ENCODE assay signal across 30 cellular contexts in the genomic region with DNA sequence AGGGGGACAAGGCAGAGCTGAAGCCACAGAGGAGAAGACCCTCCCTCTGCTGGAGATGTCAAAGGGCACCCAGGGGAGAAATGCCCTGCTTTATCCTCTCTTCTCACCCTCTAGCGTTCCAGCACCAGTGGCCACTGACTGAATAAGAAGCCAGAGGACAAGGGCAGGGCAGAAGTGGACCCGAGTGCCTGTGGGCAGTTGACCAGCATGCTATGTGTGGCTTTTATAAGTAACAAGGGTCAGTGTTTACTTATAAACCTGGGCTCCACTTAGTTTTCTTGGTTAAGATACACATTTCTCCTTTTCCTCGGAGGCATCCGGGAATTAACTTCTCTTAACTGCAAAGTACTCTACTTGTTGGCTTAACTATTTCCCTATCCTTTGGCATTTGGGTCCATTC.
"Had no signal": no experiment of that assay in that cellular context is flagged by ENCODE, and none has a peak within 500 bp of the region (broad histone marks: within the 10 kb centered on the region; RNA-seq: fewer than 3 reads in every experiment).

No MANE protein-coding gene starts in this region.

- H3K9ac ChIP-seq: parathyroid adenoma had no signal

- H3K27ac ChIP-seq: ovary, parathyroid adenoma, psoas muscle, right lobe of liver, sigmoid colon, suprapubic skin, testis, tibial artery, transverse colon, upper lobe of right lung, uterus had no signal

- H3K4me1 Mint-ChIP-seq: neural crest cell; stimulated activated effector memory CD8-positive, alpha-beta T cell treated with anti-CD3 and anti-CD28 coated beads, Interleukin-12 subunit alpha, Interleukin-12 subunit beta, amount 100 ng/mL, for 72 hours had no signal

- ATAC-seq: naive thymus-derived CD8-positive, alpha-beta T cell; natural killer cell treated with Interleukin-12 subunit alpha and Interleukin-12 subunit beta and Interleukin-15 and Interleukin-18, amount 100 ng/mL, for 72 hours; psoas muscle; right cardiac atrium; right lobe of liver; stimulated activated effector memory CD8-positive, alpha-beta T cell treated with anti-CD3 and anti-CD28 coated beads, Interleukin-12 subunit alpha, Interleukin-12 subunit beta, amount 100 ng/mL, for 72 hours; stimulated activated naive B cell treated with anti-CD40 and anti-IgM and Interleukin-4, amounts not matched to agents 10 μg/mL and 1 μg/mL and 100 μg/mL, for 72 hours; upper lobe of right lung had no signal

- H3K9me3 Mint-ChIP-seq: naive thymus-derived CD8-positive, alpha-beta T cell; natural killer cell treated with Interleukin-12 subunit alpha and Interleukin-12 subunit beta and Interleukin-15 and Interleukin-18, amount 100 ng/mL, for 72 hours; neural crest cell; stimulated activated effector memory CD8-positive, alpha-beta T cell treated with anti-CD3 and anti-CD28 coated beads, Interleukin-12 subunit alpha, Interleukin-12 subunit beta, amount 100 ng/mL, for 72 hours; stimulated activated naive B cell treated with anti-CD40 and anti-IgM and Interleukin-4, amounts not matched to agents 10 μg/mL and 1 μg/mL and 100 μg/mL, for 72 hours; stimulated activated naive CD8-positive, alpha-beta T cell treated with anti-CD3 and anti-CD28 coated beads, Interleukin-15, Interleukin-2, amounts not matched to agents 100 ng/mL and 50 ng/mL, for 24 hours; type B pancreatic cell had no signal

- H3K36me3 ChIP-seq: ovary, right lobe of liver, sigmoid colon, suprapubic skin, tibial artery, transverse colon, upper lobe of right lung, uterus had no signal

- DNase-seq: naive thymus-derived CD8-positive, alpha-beta T cell; nephron progenitor cell; occipital lobe; ovary; posterior cingulate gyrus; psoas muscle; right cardiac atrium; sigmoid colon; small intestine; stimulated activated CD4-positive, alpha-beta T cell treated with anti-CD3 and anti-CD28 coated beads, Interleukin-15, amount 100 ng/mL, for 24 hours; stimulated activated CD4-positive, alpha-beta T cell treated with anti-CD3 and anti-CD28 coated beads, Interleukin-2, amount 100 ng/mL, for 24 hours; stimulated activated CD4-positive, alpha-beta T cell treated with anti-CD3 and anti-CD28 coated beads, Interleukin-2, amount 100 ng/mL, for 48 hours; stimulated activated CD4-positive, alpha-beta T cell treated with anti-CD3 and anti-CD28 coated beads, Interleukin-4, amount 100 ng/mL, for 24 hours; stimulated activated naive B cell treated with anti-CD40 and anti-IgM and Interleukin-4, amounts not matched to agents 10 μg/mL and 1 μg/mL and 100 μg/mL, for 72 hours; stimulated activated naive CD4-positive, alpha-beta T cell treated with Interleukin-2 at 50 U/mL for 16 hours; substantia nigra; testis; transverse colon; upper lobe of right lung; uterus had no signal

- H3K4me3 ChIP-seq: ovary, psoas muscle, right lobe of liver, sigmoid colon, suprapubic skin, testis, tibial artery, transverse colon, upper lobe of right lung, uterus had no signal

- H3K36me3 Mint-ChIP-seq: naive thymus-derived CD8-positive, alpha-beta T cell; natural killer cell treated with Interleukin-12 subunit alpha and Interleukin-12 subunit beta and Interleukin-15 and Interleukin-18, amount 100 ng/mL, for 72 hours; stimulated activated effector memory CD8-positive, alpha-beta T cell treated with anti-CD3 and anti-CD28 coated beads, Interleukin-12 subunit alpha, Interleukin-12 subunit beta, amount 100 ng/mL, for 72 hours; stimulated activated naive B cell treated with anti-CD40 and anti-IgM and Interleukin-4, amounts not matched to agents 10 μg/mL and 1 μg/mL and 100 μg/mL, for 72 hours; type B pancreatic cell had no signal

- H3K4me3 Mint-ChIP-seq: naive thymus-derived CD8-positive, alpha-beta T cell; natural killer cell treated with Interleukin-12 subunit alpha and Interleukin-12 subunit beta and Interleukin-15 and Interleukin-18, amount 100 ng/mL, for 72 hours; nephron progenitor cell; neural crest cell; stimulated activated effector memory CD8-positive, alpha-beta T cell treated with anti-CD3 and anti-CD28 coated beads, Interleukin-12 subunit alpha, Interleukin-12 subunit beta, amount 100 ng/mL, for 72 hours; stimulated activated naive B cell treated with anti-CD40 and anti-IgM and Interleukin-4, amounts not matched to agents 10 μg/mL and 1 μg/mL and 100 μg/mL, for 72 hours; stimulated activated naive CD8-positive, alpha-beta T cell treated with anti-CD3 and anti-CD28 coated beads, Interleukin-15, Interleukin-2, amounts not matched to agents 100 ng/mL and 50 ng/mL, for 24 hours; type B pancreatic cell had no signal

- FAIRE-seq: small intestine had no signal

- H3K9me3 ChIP-seq: ovary, psoas muscle, right lobe of liver, sigmoid colon, suprapubic skin, testis, tibial artery, transverse colon, upper lobe of right lung, uterus had no signal

- H2AFZ ChIP-seq: parathyroid adenoma had no signal

- H3K79me2 ChIP-seq: parathyroid adenoma had no signal

- H3K27ac Mint-ChIP-seq: naive thymus-derived CD8-positive, alpha-beta T cell; natural killer cell treated with Interleukin-12 subunit alpha and Interleukin-12 subunit beta and Interleukin-15 and Interleukin-18, amount 100 ng/mL, for 72 hours; nephron progenitor cell; progenitor cell of endocrine pancreas; stimulated activated effector memory CD8-positive, alpha-beta T cell treated with anti-CD3 and anti-CD28 coated beads, Interleukin-12 subunit alpha, Interleukin-12 subunit beta, amount 100 ng/mL, for 72 hours; stimulated activated naive B cell treated with anti-CD40 and anti-IgM and Interleukin-4, amounts not matched to agents 10 μg/mL and 1 μg/mL and 100 μg/mL, for 72 hours; stimulated activated naive CD8-positive, alpha-beta T cell treated with anti-CD3 and anti-CD28 coated beads, Interleukin-15, Interleukin-2, amounts not matched to agents 100 ng/mL and 50 ng/mL, for 24 hours; type B pancreatic cell had no signal

- H3K27me3 ChIP-seq: ovary, right lobe of liver, suprapubic skin, testis, transverse colon, uterus had no signal

- H3K4me1 ChIP-seq: sigmoid colon, suprapubic skin, testis, tibial artery, upper lobe of right lung, uterus had no signal
